ENCODE assay signal across 11 cellular contexts in genomic region chr10:97336446-97336845, GRCh38. TPM values are rescaled to one million over a fixed set of nuclear protein-coding genes. Genes with fewer than 3 reads are reported as not detected.
A peak's percentile ranks its signal among the peaks of the same experiment; 100 is the strongest.
DNase-seq lines count a peak whose midpoint lies in the region; ATAC-seq, FAIRE-seq and TF ChIP-seq lines count a peak whose summit lies in the region.
"Had no signal": no experiment of that assay in that cellular context is flagged by ENCODE, and none has a peak within 500 bp of the region (broad histone marks: within the 10 kb centered on the region; RNA-seq: fewer than 3 reads in every experiment).

No MANE protein-coding gene starts in this region.

- CTCF ChIA-PET in GM10248 (lab: Yijun Ruan, JAX), result no interaction called here

- DNase-seq in bronchial epithelial cell (ENCODE audit: low read depth) (peak; percentile 54), putamen (ENCODE audit: low spot score) (no peak), EL (no peak), GM10248 (ENCODE audit: extremely low spot score) (no peak)
- DNase-seq: activated B cell treated with CpG ODN at 0.5 μM for 24 hours; activated T-cell treated with anti-CD3 and anti-CD28 coated beads, Interleukin-2, amount 50 U/mL, for 1 hour; mesenchymal stem cell had no signal

- H3K4me3 ChIP-seq in BLaER1 (no peak overlapping the region), HUES64 (ENCODE audit: low read length) (peak overlapping the region; percentile 35), bronchial epithelial cell (ENCODE audit: low read depth, low read length) (no peak overlapping the region), mucosa of stomach (ENCODE audit: low read length) (no peak overlapping the region)

- H3K9ac ChIP-seq in BLaER1 (no peak overlapping the region), HUES64 (ENCODE audit: low read depth, low read length) (peak overlapping the region; percentile 7), mucosa of stomach (ENCODE audit: low read length) (peak overlapping the region; percentile 17)

- no peak for ATAC-seq in GM18517 (IDR thresholded peaks at IDR 0.05; ENCODE audit: unreplicated experiment)

- H3K9me3 ChIP-seq in BLaER1 (no peaks in the 10 kb centered on the region), HUES64 (ENCODE audit: insufficient read depth, low read depth, low read length) (no peaks in the 10 kb centered on the region), mucosa of stomach (ENCODE audit: control insufficient read depth, low read length) (no peaks in the 10 kb centered on the region)

- H3K27ac ChIP-seq in BLaER1, result no peak overlapping the region
- peak overlapping the region; percentile 91 for H3K27ac ChIP-seq in HUES64 (ENCODE audit: low read depth, low read length)

- H3K36me3 ChIP-seq in BLaER1 (no peaks in the 10 kb centered on the region), HUES64 (ENCODE audit: insufficient read depth, low read length) (no peaks in the 10 kb centered on the region), bronchial epithelial cell (ENCODE audit: control insufficient read depth, insufficient read depth, low read length) (no peaks in the 10 kb centered on the region), mucosa of stomach (ENCODE audit: control insufficient read depth, insufficient read depth, low read length) (no peaks in the 10 kb centered on the region)

- WGBS in HUES64, result 25% methylated on average over 4 of the region's 5 CpGs

- POLR2A ChIA-PET in GM10248 (lab: Yijun Ruan, JAX), result no interaction called here

- no peaks in the 10 kb centered on the region for H3K27me3 ChIP-seq in BLaER1
- H3K27me3 ChIP-seq in HUES64 (ENCODE audit: insufficient read depth, low read length), result peaks cover 6% of the 10 kb centered on the region; the same call in 1 of the 2 replicates
- no peaks in the 10 kb centered on the region for H3K27me3 ChIP-seq in bronchial epithelial cell (ENCODE audit: control insufficient read depth, insufficient read depth, low read length)
- H3K27me3 ChIP-seq in mucosa of stomach (ENCODE audit: control insufficient read depth, insufficient read depth, low read length), result no peaks in the 10 kb centered on the region

- H3K4me2 ChIP-seq in BLaER1, result peak overlapping the region; percentile 43; the same call in 1 of the 2 replicates

- TF ChIP-seq CTCF in bronchial epithelial cell (IDR thresholded peaks at IDR 0.05; ENCODE audit: insufficient read depth, low read length, severe bottlenecking), result no peak
- TF ChIP-seq CTCF in GM10248 (IDR thresholded peaks at IDR 0.05; ENCODE audit: control extremely low read depth, extremely low read depth, low read depth, missing control alignments), result no peak

- no peak for FAIRE-seq in bronchial epithelial cell (lab: Jason Lieb, UNC)

- H3K4me1 ChIP-seq in BLaER1 (peaks cover 44% of the 10 kb centered on the region), HUES64 (ENCODE audit: insufficient read depth, low read length) (peaks cover 23% of the 10 kb centered on the region), mucosa of stomach (ENCODE audit: control insufficient read depth, insufficient read depth, low read length) (peaks cover 22% of the 10 kb centered on the region)

- H4K20me1 ChIP-seq in BLaER1, result peaks cover 30% of the 10 kb centered on the region

RNA-seq across cellular contexts. Expression of gene FRAT2, which starts 1.9 kb away (rescaled TPM):
- polyA plus RNA-seq in HUES64 (2013, experiment 1 of 2), result 33.7 TPM
- polyA plus RNA-seq in HUES64 (2013, experiment 2 of 2), result 29.7 TPM
- 8.2 and 11.3 TPM in 2 replicates for total RNA-seq in bronchial epithelial cell

RNA-seq across cellular contexts. Expression of gene FRAT1, which starts 17.4 kb away (rescaled TPM):
- polyA plus RNA-seq in HUES64 (2013, experiment 1 of 2), result 2.4 TPM
- polyA plus RNA-seq in HUES64 (2013, experiment 2 of 2), result 2.2 TPM
- total RNA-seq in bronchial epithelial cell, result 1.5 and 1.6 TPM in 2 replicates

RNA-seq across cellular contexts. Expression of gene ARHGAP19, which starts 44.0 kb away (rescaled TPM):
- 17.7 TPM for polyA plus RNA-seq in HUES64 (2013, experiment 1 of 2)
- polyA plus RNA-seq in HUES64 (2013, experiment 2 of 2), result 21.8 TPM
- total RNA-seq in bronchial epithelial cell, result 4.7 and 6.7 TPM in 2 replicates
